ENCODE assay signal across 1 cellular context in genomic region chr10:102067091-102067916, GRCh38.
TF ChIP-seq lines count a peak whose summit lies in the region.

No MANE protein-coding gene starts in this region.

TF ChIP-seq in GM12878, 131 proteins besides CTCF, POLR2A, EP300 and RAD21:
- no peak for TF ChIP-seq SUPT20H (IDR thresholded peaks at IDR 0.05; ENCODE audit: borderline replicate concordance, control insufficient read depth, low read depth, low read length)
- no peak for TF ChIP-seq ZNF274 (IDR thresholded peaks at IDR 0.05; ENCODE audit: insufficient read depth, insufficient read length)
- no peak for TF ChIP-seq BCL11A (IDR thresholded peaks at IDR 0.05; ENCODE audit: low read depth, low read length)
- no peak for TF ChIP-seq HSF1 (IDR thresholded peaks at IDR 0.05; ENCODE audit: low read depth, low read length)
- TF ChIP-seq RAD51 (IDR thresholded peaks at IDR 0.05) = no peak
- no peak for TF ChIP-seq E2F8 (IDR thresholded peaks at IDR 0.05; ENCODE audit: low read depth, partially characterized antibody)
- TF ChIP-seq TCF12 (IDR thresholded peaks at IDR 0.05; ENCODE audit: low read depth, low read length) = no peak
- TF ChIP-seq SMAD1 (IDR thresholded peaks at IDR 0.05; ENCODE audit: low read depth, partially characterized antibody) = no peak
- no peak for TF ChIP-seq NBN (IDR thresholded peaks at IDR 0.05)
- TF ChIP-seq FOXM1 (IDR thresholded peaks at IDR 0.05; ENCODE audit: low read depth, low read length) = no peak
- TF ChIP-seq MEF2A (IDR thresholded peaks at IDR 0.05; ENCODE audit: insufficient read depth, low read depth, low read length) = no peak
- no peak for TF ChIP-seq PKNOX1 (IDR thresholded peaks at IDR 0.05)
- no peak for TF ChIP-seq BHLHE40 (IDR thresholded peaks at IDR 0.05; ENCODE audit: borderline replicate concordance in 1 of 2, low read depth in 2 of 2, low read length in 1 of 2)
- no peak for TF ChIP-seq SMARCA5 (IDR thresholded peaks at IDR 0.05)
- no peak for TF ChIP-seq PAX8 (IDR thresholded peaks at IDR 0.05)
- TF ChIP-seq HDAC2 (IDR thresholded peaks at IDR 0.05) = no peak
- no peak for TF ChIP-seq MTA2 (IDR thresholded peaks at IDR 0.05; ENCODE audit: low read depth)
